In genomic region chr7:35035511-35035921, GRCh38 we compare ENCODE assay signal across 8 cellular contexts.
DNase-seq lines count a peak whose midpoint lies in the region; ATAC-seq and FAIRE-seq lines count a peak whose summit lies in the region.

No MANE protein-coding gene starts in this region.

- no peaks in the 10 kb centered on the region for H3K9me3 ChIP-seq in adipocyte (ENCODE audit: control insufficient read depth, low read length)

- DNase-seq in activated gamma-delta T cell treated with Interleukin-2 at 50 U/mL for 16 hours (peak; percentile 24), activated gamma-delta T cell (lab: John Stamatoyannopoulos, UW) (no peak), NCI-H748 treated with DMSO at 0.1 percent for 48 hours (lab: John Stamatoyannopoulos, UW) (peak; percentile 21), adipocyte (ENCODE audit: low read depth) (peak; percentile 58), urothelium cell line (ENCODE audit: low spot score) (peak; percentile 20), NCI-H1048 (lab: John Stamatoyannopoulos, UW) (no peak)

- peak; percentile 85 for FAIRE-seq in islet of Langerhans (lab: Jason Lieb, UNC)
- FAIRE-seq in urothelium cell line (lab: Jason Lieb, UNC): no peak

- H3K27me3 ChIP-seq in adipocyte (replicated peaks; ENCODE audit: control insufficient read depth, insufficient read depth, low read length): no peaks in the 10 kb centered on the region

- peak; percentile 14 for ATAC-seq in HG02798 (IDR thresholded peaks at IDR 0.05; ENCODE audit: poor library complexity, unreplicated experiment)

- peak overlapping the region; percentile 75 for H3K9ac ChIP-seq in adipocyte (ENCODE audit: low read length)

- H3K4me3 ChIP-seq in adipocyte (ENCODE audit: low read length): peak overlapping the region; percentile 89

- no peaks in the 10 kb centered on the region for H3K36me3 ChIP-seq in adipocyte (ENCODE audit: control insufficient read depth, insufficient read depth, low read length, severe bottlenecking)

- H3K4me1 ChIP-seq in adipocyte (ENCODE audit: control insufficient read depth, insufficient read depth, low read length): peaks cover 16% of the 10 kb centered on the region

Comparison
In these comparisons a context has a peak if more than half of its experiments do, and no peak if none do; other contexts are left out.
1. DNase-seq: peak in activated gamma-delta T cell treated with Interleukin-2 at 50 U/mL for 16 hours (single experiment), NCI-H748 treated with DMSO at 0.1 percent for 48 hours (single experiment), adipocyte (single experiment) and urothelium cell line (single experiment); none in activated gamma-delta T cell (single experiment) and NCI-H1048 (single experiment).